In the genomic region with DNA sequence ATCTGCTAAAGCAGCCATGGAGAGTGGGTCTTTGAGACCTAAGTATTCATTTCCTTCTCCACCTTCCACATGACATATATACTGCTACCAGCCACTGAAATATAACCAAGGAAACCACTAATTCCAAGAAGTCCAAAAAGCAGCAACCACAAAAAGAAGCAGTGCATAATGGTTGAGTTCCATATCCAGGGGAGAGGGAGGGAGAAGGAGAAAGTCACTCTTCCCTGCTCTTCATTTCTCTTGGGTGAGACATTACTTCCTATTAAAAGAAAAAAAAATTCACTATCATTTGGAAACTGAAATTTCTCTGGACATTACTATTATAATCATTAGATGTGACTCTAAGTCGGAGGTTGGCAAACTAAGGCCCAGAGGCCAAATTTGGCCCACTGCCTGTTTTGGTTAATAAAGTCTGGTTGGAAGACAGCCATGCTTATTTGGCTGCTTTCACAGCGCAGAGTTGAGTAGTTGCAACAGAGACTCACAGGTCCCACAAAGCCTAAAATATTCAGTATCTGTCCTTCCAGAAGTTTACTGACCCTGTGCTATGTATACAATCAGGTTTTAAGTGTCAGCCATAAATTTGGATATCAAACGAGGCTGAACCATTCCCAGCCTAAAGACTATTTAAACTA, we compare ENCODE assay signal across 16 cellular contexts.
DNase-seq lines count a peak whose midpoint lies in the region; ATAC-seq and TF ChIP-seq lines count a peak whose summit lies in the region.
"Had no signal": no experiment of that assay in that cellular context is flagged by ENCODE, and none has a peak within 500 bp of the region (broad histone marks: within the 10 kb centered on the region; RNA-seq: fewer than 3 reads in every experiment).

No MANE protein-coding gene starts in this region.

- H3K27ac ChIP-seq in GM23338 (ENCODE audit: low read depth) (no peak overlapping the region), heart right ventricle (no peak overlapping the region), subcutaneous abdominal adipose tissue (ENCODE audit: low read depth, low read length) (peak overlapping the region; percentile 42), Peyer's patch (no peak overlapping the region)
- H3K27ac ChIP-seq: cardiac muscle cell, neural progenitor cell had no signal

- peaks cover 11% of the 10 kb centered on the region; the same call in 1 of the 2 replicates for H3K36me3 ChIP-seq in GM23338 (ENCODE audit: insufficient read depth)
- peaks cover 36% of the 10 kb centered on the region for H3K36me3 ChIP-seq in adipocyte (ENCODE audit: control insufficient read depth, insufficient read depth, low read length, severe bottlenecking)
- peaks cover 0 to 97% (median 43%) of the 10 kb centered on the region in 9 donors for H3K36me3 ChIP-seq in heart right ventricle
- peaks cover 16 to 36% (median 23%) of the 10 kb centered on the region in 5 donors for H3K36me3 ChIP-seq in subcutaneous abdominal adipose tissue (ENCODE audit: control insufficient read depth in 5 of 5, insufficient read depth in 5 of 5, low read length in 5 of 5)
- H3K36me3 ChIP-seq in Peyer's patch: peaks cover 0 to 9% (median 0%) of the 10 kb centered on the region in 3 donors
- H3K36me3 ChIP-seq: HAP-1 had no signal

- H3K4me1 Mint-ChIP-seq in GM23338: no peaks in the 10 kb centered on the region
- H3K4me1 Mint-ChIP-seq in stimulated activated naive B cell treated with anti-CD40 and anti-IgM and Interleukin-4, amounts not matched to agents 10 μg/mL and 1 μg/mL and 100 μg/mL, for 72 hours: no peaks in the 10 kb centered on the region
- H3K4me1 Mint-ChIP-seq: activated CD4-positive, alpha-beta T cell treated with anti-CD3 and anti-CD28 coated beads, Interleukin-2, amount 10 ng/mL, durations not matched to agents 24 days and 14 days; neural progenitor cell had no signal

- no peak overlapping the region for H3K4me2 ChIP-seq in GM23338
- H3K4me2 ChIP-seq: neural progenitor cell had no signal

- H3K9ac ChIP-seq in adipocyte (ENCODE audit: low read length) (no peak overlapping the region), subcutaneous abdominal adipose tissue (ENCODE audit: low read length in 5 of 5) (no peak overlapping the region)
- H3K9ac ChIP-seq: neural progenitor cell had no signal

- H3K4me3 Mint-ChIP-seq in GM23338: no peak overlapping the region
- H3K4me3 Mint-ChIP-seq in stimulated activated naive B cell treated with anti-CD40 and anti-IgM and Interleukin-4, amounts not matched to agents 10 μg/mL and 1 μg/mL and 100 μg/mL, for 72 hours: no peak overlapping the region
- H3K4me3 Mint-ChIP-seq: activated CD4-positive, alpha-beta T cell treated with anti-CD3 and anti-CD28 coated beads, Interleukin-2, amount 10 ng/mL, durations not matched to agents 24 days and 14 days; activated T-helper 1 cell treated with anti-CD3 and anti-CD28 coated beads, Interleukin-12 subunit alpha, Interleukin-12 subunit beta, Interleukin-2, Interleukin-4 antibody, amounts not matched to agents 30 ng/mL and 10 ng/mL and 1 ng/mL, durations not matched to agents 14 hours and 24 hours and 36 hours; CD8-positive, alpha-beta T cell; neural progenitor cell had no signal

- DNase-seq in GM23338 (ENCODE audit: low spot score) (no peak), adipocyte (ENCODE audit: low read depth) (no peak), heart right ventricle (peak; percentile 18 to 30), GM13977 (ENCODE audit: low spot score) (no peak), Peyer's patch (no peak)
- DNase-seq in stimulated activated naive B cell treated with anti-CD40 and anti-IgM and Interleukin-4, amounts not matched to agents 10 μg/mL and 1 μg/mL and 100 μg/mL, for 72 hours: no peak
- DNase-seq: activated CD4-positive, alpha-beta T cell treated with anti-CD3 and anti-CD28 coated beads, Interleukin-2, amount 10 ng/mL, durations not matched to agents 24 days and 14 days; CD8-positive, alpha-beta T cell; islet precursor cell; NCI-H2029 treated with DMSO at 0.1 percent for 48 hours had no signal

- no peaks in the 10 kb centered on the region for H3K79me2 ChIP-seq in GM23338 (replicated peaks; ENCODE audit: insufficient read depth)

- H3K27me3 Mint-ChIP-seq in GM23338 (ENCODE audit: insufficient read depth, low read depth, poor library complexity): no peaks in the 10 kb centered on the region
- no peaks in the 10 kb centered on the region for H3K27me3 Mint-ChIP-seq in stimulated activated naive B cell treated with anti-CD40 and anti-IgM and Interleukin-4, amounts not matched to agents 10 μg/mL and 1 μg/mL and 100 μg/mL, for 72 hours
- H3K27me3 Mint-ChIP-seq: activated CD4-positive, alpha-beta T cell treated with anti-CD3 and anti-CD28 coated beads, Interleukin-2, amount 10 ng/mL, durations not matched to agents 24 days and 14 days had no signal

- peaks cover 14% of the 10 kb centered on the region; the same call in 1 of the 3 replicates for H3K36me3 Mint-ChIP-seq in GM23338 (ENCODE audit: low read depth)
- H3K36me3 Mint-ChIP-seq in stimulated activated naive B cell treated with anti-CD40 and anti-IgM and Interleukin-4, amounts not matched to agents 10 μg/mL and 1 μg/mL and 100 μg/mL, for 72 hours: no peaks in the 10 kb centered on the region
- H3K36me3 Mint-ChIP-seq: CD8-positive, alpha-beta T cell had no signal

- H3K9me3 Mint-ChIP-seq in GM23338: no peaks in the 10 kb centered on the region
- peaks cover 0 to 2% of the 10 kb centered on the region in 2 donors for H3K9me3 Mint-ChIP-seq in stimulated activated naive B cell treated with anti-CD40 and anti-IgM and Interleukin-4, amounts not matched to agents 10 μg/mL and 1 μg/mL and 100 μg/mL, for 72 hours
- H3K9me3 Mint-ChIP-seq: activated CD4-positive, alpha-beta T cell treated with anti-CD3 and anti-CD28 coated beads, Interleukin-2, amount 10 ng/mL, durations not matched to agents 24 days and 14 days; activated T-helper 1 cell treated with anti-CD3 and anti-CD28 coated beads, Interleukin-12 subunit alpha, Interleukin-12 subunit beta, Interleukin-2, Interleukin-4 antibody, amounts not matched to agents 30 ng/mL and 10 ng/mL and 1 ng/mL, durations not matched to agents 14 hours and 24 hours and 36 hours; neural progenitor cell had no signal

- H3K4me3 ChIP-seq in GM23338 (no peak overlapping the region), adipocyte (ENCODE audit: low read length) (peak overlapping the region; percentile 2), heart right ventricle (no peak overlapping the region), subcutaneous abdominal adipose tissue (ENCODE audit: low read depth in 1 of 5, low read length in 5 of 5) (no peak overlapping the region), Peyer's patch (no peak overlapping the region)
- H3K4me3 ChIP-seq: cardiac muscle cell, HAP-1, neural progenitor cell had no signal

- no peak for TF ChIP-seq POLR2A in Peyer's patch (IDR thresholded peaks at IDR 0.05)

- H3K9me2 ChIP-seq in GM23338 (ENCODE audit: insufficient read depth): no peaks in the 10 kb centered on the region

- ATAC-seq in GM23338: no peak
- ATAC-seq in heart right ventricle: peak in 5 of 8 donors; percentile 49 to 59 (median 51)
- ATAC-seq in stimulated activated naive B cell treated with anti-CD40 and anti-IgM and Interleukin-4, amounts not matched to agents 10 μg/mL and 1 μg/mL and 100 μg/mL, for 72 hours (replicated peaks): no peak
- ATAC-seq in HG02973 (IDR thresholded peaks at IDR 0.05; ENCODE audit: unreplicated experiment): no peak
- ATAC-seq: CD8-positive, alpha-beta T cell had no signal

- H3K27me3 ChIP-seq in GM23338 (ENCODE audit: insufficient read depth): no peaks in the 10 kb centered on the region
- no peaks in the 10 kb centered on the region for H3K27me3 ChIP-seq in adipocyte (replicated peaks; ENCODE audit: control insufficient read depth, insufficient read depth, low read length)
- no peaks in the 10 kb centered on the region for H3K27me3 ChIP-seq in heart right ventricle
- H3K27me3 ChIP-seq in subcutaneous abdominal adipose tissue (ENCODE audit: control insufficient read depth in 5 of 5, insufficient read depth in 4 of 5, low read length in 5 of 5): no peaks in the 10 kb centered on the region
- no peaks in the 10 kb centered on the region for H3K27me3 ChIP-seq in Peyer's patch
- H3K27me3 ChIP-seq: cardiac muscle cell, neural progenitor cell had no signal

- H3K9me3 ChIP-seq in adipocyte (ENCODE audit: control insufficient read depth, low read length) (no peaks in the 10 kb centered on the region), heart right ventricle (no peaks in the 10 kb centered on the region), subcutaneous abdominal adipose tissue (ENCODE audit: control insufficient read depth in 5 of 5, low read length in 5 of 5) (no peaks in the 10 kb centered on the region), Peyer's patch (no peaks in the 10 kb centered on the region)
- H3K9me3 ChIP-seq: HAP-1 had no signal

- H2AFZ ChIP-seq in GM23338: no peak overlapping the region
- H2AFZ ChIP-seq: neural progenitor cell had no signal

- in situ Hi-C loops in GM13977 (cut with MboI; ENCODE audit: low pct_unique_long_range_greater_than_20kb, low sequenced_read_pairs, unreplicated experiment): no loop called here

- no peaks in the 10 kb centered on the region for H3F3A ChIP-seq in GM23338 (replicated peaks; ENCODE audit: low read depth)

- TF ChIP-seq CTCF in GM23338 (conservative IDR thresholded peaks at IDR 0.05; ENCODE audit: low read depth in 2 of 2) (no peak), heart right ventricle (IDR thresholded peaks at IDR 0.05) (no peak), GM13977 (IDR thresholded peaks at IDR 0.05; ENCODE audit: extremely low read depth, insufficient read depth, missing control alignments) (no peak), Peyer's patch (IDR thresholded peaks at IDR 0.05) (no peak)

- H3K27ac Mint-ChIP-seq in GM23338: peak overlapping the region; percentile 52; the same call in 1 of the 2 replicates
- H3K27ac Mint-ChIP-seq in stimulated activated naive B cell treated with anti-CD40 and anti-IgM and Interleukin-4, amounts not matched to agents 10 μg/mL and 1 μg/mL and 100 μg/mL, for 72 hours: no peak overlapping the region
- H3K27ac Mint-ChIP-seq: activated CD4-positive, alpha-beta T cell treated with anti-CD3 and anti-CD28 coated beads, Interleukin-2, amount 10 ng/mL, durations not matched to agents 24 days and 14 days; activated T-helper 1 cell treated with anti-CD3 and anti-CD28 coated beads, Interleukin-12 subunit alpha, Interleukin-12 subunit beta, Interleukin-2, Interleukin-4 antibody, amounts not matched to agents 30 ng/mL and 10 ng/mL and 1 ng/mL, durations not matched to agents 14 hours and 24 hours and 36 hours; CD8-positive, alpha-beta T cell; neural progenitor cell had no signal

- WGBS in heart right ventricle, 2 donors: 15% methylated on average over 3 of the region's 3 CpGs

- intact Hi-C loops in heart right ventricle (cut with DNase I): loop anchor here in 1 of 10 donors (10.0 kb wide), 1 partner anchor 64 kb away; no protein-coding TSS in a partner anchor

- no peaks in the 10 kb centered on the region for H3K4me1 ChIP-seq in GM23338 (ENCODE audit: insufficient read depth)
- peaks cover 41% of the 10 kb centered on the region for H3K4me1 ChIP-seq in adipocyte (ENCODE audit: control insufficient read depth, insufficient read depth, low read length)
- peaks cover 0 to 11% (median 5%) of the 10 kb centered on the region in 9 donors for H3K4me1 ChIP-seq in heart right ventricle
- peaks cover 0 to 24% (median 13%) of the 10 kb centered on the region in 5 donors for H3K4me1 ChIP-seq in subcutaneous abdominal adipose tissue (ENCODE audit: control insufficient read depth in 5 of 5, insufficient read depth in 5 of 5, low read length in 5 of 5)
- H3K4me1 ChIP-seq in Peyer's patch: no peaks in the 10 kb centered on the region
- H3K4me1 ChIP-seq: HAP-1 had no signal

- no peaks in the 10 kb centered on the region for H4K20me1 ChIP-seq in GM23338 (replicated peaks; ENCODE audit: insufficient read depth)

Comparison
In these comparisons a context has a peak if more than half of its experiments do, and no peak if none do; other contexts are left out.
1. ATAC-seq: peak in heart right ventricle (5 of 8); none in GM23338 (single experiment), stimulated activated naive B cell treated with anti-CD40 and anti-IgM and Interleukin-4, amounts not matched to agents 10 μg/mL and 1 μg/mL and 100 μg/mL, for 72 hours (0 of 2) and HG02973 (single experiment).
2. DNase-seq: peak in heart right ventricle (2 of 2); none in GM23338 (single experiment), adipocyte (single experiment), stimulated activated naive B cell treated with anti-CD40 and anti-IgM and Interleukin-4, amounts not matched to agents 10 μg/mL and 1 μg/mL and 100 μg/mL, for 72 hours (single experiment), GM13977 (single experiment) and Peyer's patch (0 of 3).